In genomic region chr19:54266133-54266532, GRCh38 we compare ENCODE assay signal across 9 cellular contexts. TPM values are rescaled to one million over a fixed set of nuclear protein-coding genes. Genes with fewer than 3 reads are reported as not detected.
A peak's percentile ranks its signal among the peaks of the same experiment; 100 is the strongest.
DNase-seq lines count a peak whose midpoint lies in the region; ATAC-seq and TF ChIP-seq lines count a peak whose summit lies in the region.
"Had no signal": no experiment of that assay in that cellular context is flagged by ENCODE, and none has a peak within 500 bp of the region (broad histone marks: within the 10 kb centered on the region; RNA-seq: fewer than 3 reads in every experiment).

No MANE protein-coding gene starts in this region.

- intact Hi-C loops in left cardiac atrium (cut with DNase I): no loop called here
- intact Hi-C loops in sciatic nerve (cut with DNase I): no loop called here

- H3K27ac Mint-ChIP-seq in activated naive CD4-positive, alpha-beta T cell treated with anti-CD3 and anti-CD28 coated beads, Interleukin-2, amount 50 U/mL, for 72 hours: no peak overlapping the region
- H3K27ac Mint-ChIP-seq: activated naive CD4-positive, alpha-beta T cell treated with anti-CD3 and anti-CD28 coated beads, Interleukin-2, amount 50 U/mL, for 24 hours had no signal

- no peaks in the 10 kb centered on the region for H3K36me3 Mint-ChIP-seq in activated naive CD4-positive, alpha-beta T cell treated with anti-CD3 and anti-CD28 coated beads, Interleukin-2, amount 50 U/mL, for 72 hours
- H3K36me3 Mint-ChIP-seq: activated naive CD4-positive, alpha-beta T cell treated with anti-CD3 and anti-CD28 coated beads, Interleukin-2, amount 50 U/mL, for 24 hours had no signal

- ATAC-seq in SK-N-SH treated with all-trans-retinoic acid at 6 μM for 48 hours (peak; percentile 81), left cardiac atrium (peak in 1 of 2 donors; percentile 47), sciatic nerve (no peak), HG03439 (IDR thresholded peaks at IDR 0.05; ENCODE audit: unreplicated experiment) (no peak), HG03139 (IDR thresholded peaks at IDR 0.05; ENCODE audit: unreplicated experiment) (no peak)
- ATAC-seq in activated naive CD4-positive, alpha-beta T cell treated with anti-CD3 and anti-CD28 coated beads, Interleukin-2, amount 50 U/mL, for 72 hours: peak; percentile 78 to 79

- DNase-seq in DMS153 treated with DMSO at 0.1 percent for 48 hours (lab: John Stamatoyannopoulos, UW; ENCODE audit: unreplicated experiment) (peak; percentile 23), KBM-7 (peak; percentile 76), left cardiac atrium (peak; percentile 81), sciatic nerve (ENCODE audit: low spot score) (peak; percentile 86)
- peak in 1 of 2 donors; percentile 74 for DNase-seq in activated naive CD4-positive, alpha-beta T cell treated with anti-CD3 and anti-CD28 coated beads, Interleukin-2, amount 50 U/mL, for 72 hours (ENCODE audit: low spot score in 2 of 2)

- H3K9me3 Mint-ChIP-seq in activated naive CD4-positive, alpha-beta T cell treated with anti-CD3 and anti-CD28 coated beads, Interleukin-2, amount 50 U/mL, for 72 hours: no peaks in the 10 kb centered on the region
- H3K9me3 Mint-ChIP-seq: activated naive CD4-positive, alpha-beta T cell treated with anti-CD3 and anti-CD28 coated beads, Interleukin-2, amount 50 U/mL, for 24 hours had no signal

- in situ Hi-C loops in KBM-7 (cut with MboI; ENCODE audit: low pct_unique_long_range_greater_than_20kb, low sequenced_read_pairs): no loop called here

TF ChIP-seq in SK-N-SH treated with all-trans-retinoic acid at 6 μM for 48 hours, 23 proteins besides CTCF, POLR2A, EP300 and RAD21:
- TF ChIP-seq PATZ1 (CRISPR knock-in tag; IDR thresholded peaks at IDR 0.05; ENCODE audit: borderline replicate concordance) (no peak), OSR1 (CRISPR knock-in tag; IDR thresholded peaks at IDR 0.05) (no peak), SNAI2 (CRISPR knock-in tag; IDR thresholded peaks at IDR 0.05) (no peak), CSDC2 (CRISPR knock-in tag; IDR thresholded peaks at IDR 0.05) (no peak), ZNF8 (CRISPR knock-in tag; IDR thresholded peaks at IDR 0.05) (no peak), ZFP30 (CRISPR knock-in tag; IDR thresholded peaks at IDR 0.05) (no peak), ISL1 (CRISPR knock-in tag; IDR thresholded peaks at IDR 0.05) (no peak), ARNTL (CRISPR knock-in tag; IDR thresholded peaks at IDR 0.05; ENCODE audit: borderline replicate concordance, low read depth) (no peak), RARB (CRISPR knock-in tag; IDR thresholded peaks at IDR 0.05) (no peak), CREB5 (CRISPR knock-in tag; IDR thresholded peaks at IDR 0.05; ENCODE audit: low read depth) (no peak), ZNF70 (CRISPR knock-in tag; IDR thresholded peaks at IDR 0.05) (no peak), CSRNP3 (CRISPR knock-in tag; IDR thresholded peaks at IDR 0.05) (no peak), TCF4 (CRISPR knock-in tag; IDR thresholded peaks at IDR 0.05; ENCODE audit: borderline replicate concordance) (no peak), PPARA (CRISPR knock-in tag; IDR thresholded peaks at IDR 0.05; ENCODE audit: borderline replicate concordance) (no peak), GLIS3 (CRISPR knock-in tag; IDR thresholded peaks at IDR 0.05) (no peak), ZNF565 (CRISPR knock-in tag; conservative IDR thresholded peaks at IDR 0.05; ENCODE audit: low read depth) (no peak), ESRRG (CRISPR knock-in tag; IDR thresholded peaks at IDR 0.05) (no peak), POU6F1 (CRISPR knock-in tag; IDR thresholded peaks at IDR 0.05; ENCODE audit: borderline replicate concordance, low read depth) (no peak), TOX (CRISPR knock-in tag; IDR thresholded peaks at IDR 0.05; ENCODE audit: borderline replicate concordance) (no peak)
TF ChIP-seq in SK-N-SH treated with all-trans-retinoic acid at 6 μM for 48 hours: peak in this region for 0.

RNA-seq across cellular contexts. Expression of gene LILRB5, which starts 9.1 kb away (rescaled TPM):
- not detected for total RNA-seq in activated naive CD4-positive, alpha-beta T cell treated with anti-CD3 and anti-CD28 coated beads, Interleukin-2, amount 50 U/mL, for 72 hours
- 10 to 100 TPM; 15.1 to 21.4 TPM for total RNA-seq in left cardiac atrium
- total RNA-seq in sciatic nerve: 24.1 TPM

RNA-seq across cellular contexts. Expression of gene LILRB2, which starts 14.8 kb away (rescaled TPM):
- total RNA-seq in activated naive CD4-positive, alpha-beta T cell treated with anti-CD3 and anti-CD28 coated beads, Interleukin-2, amount 50 U/mL, for 72 hours: not detected
- total RNA-seq in left cardiac atrium (1 to 10 TPM; 3.3 to 5.5 TPM), sciatic nerve (12.9 TPM)

RNA-seq across cellular contexts. Expression of gene LILRA6, which starts 23.5 kb away (rescaled TPM):
- total RNA-seq in activated naive CD4-positive, alpha-beta T cell treated with anti-CD3 and anti-CD28 coated beads, Interleukin-2, amount 50 U/mL, for 72 hours: not detected
- total RNA-seq in left cardiac atrium (1 to 10 TPM; 6.0 to 6.5 TPM), sciatic nerve (11.4 TPM)

RNA-seq across cellular contexts. Expression of gene LILRB3, which starts 43.3 kb away (rescaled TPM):
- under 1 TPM in 1 of 2 donors, not detected in 1; 0.37 TPM for total RNA-seq in activated naive CD4-positive, alpha-beta T cell treated with anti-CD3 and anti-CD28 coated beads, Interleukin-2, amount 50 U/mL, for 72 hours
- total RNA-seq in left cardiac atrium (10 to 100 TPM in 1 of 2 donors, 1 to 10 TPM in 1; 8.5 to 10.5 TPM), sciatic nerve (23.9 TPM)

RNA-seq across cellular contexts. Expression of gene LILRA5, which starts 46.8 kb away (rescaled TPM):
- total RNA-seq in activated naive CD4-positive, alpha-beta T cell treated with anti-CD3 and anti-CD28 coated beads, Interleukin-2, amount 50 U/mL, for 72 hours: not detected
- total RNA-seq in left cardiac atrium (1 to 10 TPM; 3.7 to 4.7 TPM), sciatic nerve (5.3 TPM)

Comparison
In these comparisons a context has a peak if more than half of its experiments do, and no peak if none do; other contexts are left out.
1. ATAC-seq: peak in SK-N-SH treated with all-trans-retinoic acid at 6 μM for 48 hours (single experiment) and activated naive CD4-positive, alpha-beta T cell treated with anti-CD3 and anti-CD28 coated beads, Interleukin-2, amount 50 U/mL, for 72 hours (2 of 2); none in sciatic nerve (single experiment), HG03439 (single experiment) and HG03139 (single experiment).
2. RNA of gene LILRB5, which starts 9.1 kb away (total RNA-seq): 24.1 TPM in sciatic nerve (single experiment) and 15.1 to 21.4 TPM in left cardiac atrium; not detected in activated naive CD4-positive, alpha-beta T cell treated with anti-CD3 and anti-CD28 coated beads, Interleukin-2, amount 50 U/mL, for 72 hours; every median in the first group is over 10 times any median in the second.
3. RNA of gene LILRB2, which starts 14.8 kb away (total RNA-seq): 12.9 TPM in sciatic nerve (single experiment) and 3.3 to 5.5 TPM in left cardiac atrium; not detected in activated naive CD4-positive, alpha-beta T cell treated with anti-CD3 and anti-CD28 coated beads, Interleukin-2, amount 50 U/mL, for 72 hours; every median in the first group is over 4 times any median in the second.
4. RNA of gene LILRA6, which starts 23.5 kb away (total RNA-seq): 11.4 TPM in sciatic nerve (single experiment) and 6.0 to 6.5 TPM in left cardiac atrium; not detected in activated naive CD4-positive, alpha-beta T cell treated with anti-CD3 and anti-CD28 coated beads, Interleukin-2, amount 50 U/mL, for 72 hours; every median in the first group is over 4 times any median in the second.